ENCODE assay signal across 20 cellular contexts in the genomic region with DNA sequence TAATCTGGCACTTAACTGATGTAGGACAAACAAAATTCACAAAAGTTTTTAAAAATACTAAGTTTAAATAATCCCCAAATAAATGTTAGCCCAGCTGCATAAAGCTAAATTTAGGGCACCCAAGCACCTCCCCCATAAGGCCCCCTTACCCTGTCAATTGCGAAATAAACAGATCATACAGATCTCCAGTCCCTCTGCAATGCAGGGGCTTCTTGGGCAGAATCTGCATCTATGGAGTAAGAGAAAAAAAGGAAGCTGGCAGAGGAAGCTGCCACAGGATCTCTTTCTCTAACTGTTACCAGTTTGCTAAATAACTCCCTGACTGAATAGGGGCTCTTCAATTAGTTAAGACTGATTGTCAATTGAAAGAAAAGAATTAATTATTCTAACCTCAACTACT.
DNase-seq lines count a peak whose midpoint lies in the region; ATAC-seq and TF ChIP-seq lines count a peak whose summit lies in the region.
"Had no signal": no experiment of that assay in that cellular context is flagged by ENCODE, and none has a peak within 500 bp of the region (broad histone marks: within the 10 kb centered on the region; RNA-seq: fewer than 3 reads in every experiment).

No MANE protein-coding gene starts in this region.

- no peak overlapping the region for H3K4me3 ChIP-seq in suprapubic skin
- H3K4me3 ChIP-seq: ascending aorta, esophagus muscularis mucosa, GM12878, lower lobe of right lung had no signal

- WGBS in suprapubic skin, result 96% methylated on average over 1 of the region's 1 CpG

- H3K4me1 ChIP-seq in suprapubic skin, result no peaks in the 10 kb centered on the region
- H3K4me1 ChIP-seq: ascending aorta, esophagus muscularis mucosa, lower lobe of right lung had no signal

- H3K36me3 ChIP-seq in suprapubic skin, result peaks cover 9% of the 10 kb centered on the region
- H3K36me3 ChIP-seq: ascending aorta had no signal

- no peaks in the 10 kb centered on the region for H3K27me3 ChIP-seq in suprapubic skin
- H3K27me3 ChIP-seq: ascending aorta, esophagus muscularis mucosa had no signal

- no peaks in the 10 kb centered on the region for H3K9me3 ChIP-seq in suprapubic skin
- H3K9me3 ChIP-seq: ascending aorta, esophagus muscularis mucosa had no signal

- no peak for TF ChIP-seq CTCF in suprapubic skin (IDR thresholded peaks at IDR 0.05)

- DNase-seq in CMK (ENCODE audit: low read depth) (peak; percentile 35), Kasumi-1 (lab: John Stamatoyannopoulos, UW) (peak; percentile 84 to 86), SKM-1 treated with dmso at 0.1 percent for 144 hours (lab: John Stamatoyannopoulos, UW; ENCODE audit: unreplicated experiment) (peak; percentile 92), midbrain (lab: John Stamatoyannopoulos, UW) (peak; percentile 1), suprapubic skin (ENCODE audit: low spot score in 2 of 2) (no peak)
- no peak for DNase-seq in activated T-helper 2 cell treated with anti-CD3 and anti-CD28 coated beads, Interferon-gamma antibody, Interleukin-2, Interleukin-4, amounts not matched to agents 10 μg/mL and 5 μg/mL and 100 μg/mL, durations not matched to agents 14 hours and 24 hours and 36 hours (ENCODE audit: low spot score)
- DNase-seq in activated CD4-positive, alpha-beta T cell treated with anti-CD3 and anti-CD28 coated beads, Interleukin-2, amount 10 ng/mL, durations not matched to agents 24 days and 14 days, result no peak
- DNase-seq: activated CD4-positive, CD25-positive, alpha-beta regulatory T cell treated with anti-CD3 and anti-CD28 coated beads, Interleukin-2, amount 50 U/mL, for 72 hours; activated gamma-delta T cell treated with Interleukin-2 at 50 U/mL for 16 hours; cerebellar nuclear complex; effector CD4-positive, alpha-beta T cell; lower lobe of right lung; NCI-H146; NK-92 treated with Interleukin-12 subunit alpha and Interleukin-12 subunit beta, amount 100 ng/mL, for 24 hours; Right ventricle myocardium superior; T-helper 2 cell had no signal

- no peak overlapping the region for H3K27ac ChIP-seq in suprapubic skin
- H3K27ac ChIP-seq: ascending aorta, esophagus muscularis mucosa, lower lobe of right lung had no signal

- H3K27me3 Mint-ChIP-seq in activated T-helper 2 cell treated with anti-CD3 and anti-CD28 coated beads, Interferon-gamma antibody, Interleukin-2, Interleukin-4, amounts not matched to agents 10 μg/mL and 5 μg/mL and 100 μg/mL, durations not matched to agents 14 hours and 24 hours and 36 hours (ENCODE audit: low read depth), result no peaks in the 10 kb centered on the region
- H3K27me3 Mint-ChIP-seq in activated CD4-positive, alpha-beta T cell treated with anti-CD3 and anti-CD28 coated beads, Interleukin-2, amount 10 ng/mL, durations not matched to agents 24 days and 14 days, result no peaks in the 10 kb centered on the region

- H3K4me3 Mint-ChIP-seq in activated T-helper 2 cell treated with anti-CD3 and anti-CD28 coated beads, Interferon-gamma antibody, Interleukin-2, Interleukin-4, amounts not matched to agents 10 μg/mL and 5 μg/mL and 100 μg/mL, durations not matched to agents 14 hours and 24 hours and 36 hours (ENCODE audit: low read depth), result no peak overlapping the region
- no peak overlapping the region for H3K4me3 Mint-ChIP-seq in activated CD4-positive, alpha-beta T cell treated with anti-CD3 and anti-CD28 coated beads, Interleukin-2, amount 10 ng/mL, durations not matched to agents 24 days and 14 days

- no peak for TF ChIP-seq EP300 in suprapubic skin (IDR thresholded peaks at IDR 0.05)

- H3K27ac Mint-ChIP-seq in activated T-helper 2 cell treated with anti-CD3 and anti-CD28 coated beads, Interferon-gamma antibody, Interleukin-2, Interleukin-4, amounts not matched to agents 10 μg/mL and 5 μg/mL and 100 μg/mL, durations not matched to agents 14 hours and 24 hours and 36 hours, result no peak overlapping the region
- no peak overlapping the region for H3K27ac Mint-ChIP-seq in activated CD4-positive, alpha-beta T cell treated with anti-CD3 and anti-CD28 coated beads, Interleukin-2, amount 10 ng/mL, durations not matched to agents 24 days and 14 days

- peaks cover 6% of the 10 kb centered on the region for H3K4me1 Mint-ChIP-seq in activated T-helper 2 cell treated with anti-CD3 and anti-CD28 coated beads, Interferon-gamma antibody, Interleukin-2, Interleukin-4, amounts not matched to agents 10 μg/mL and 5 μg/mL and 100 μg/mL, durations not matched to agents 14 hours and 24 hours and 36 hours (ENCODE audit: low read depth)
- H3K4me1 Mint-ChIP-seq in activated CD4-positive, alpha-beta T cell treated with anti-CD3 and anti-CD28 coated beads, Interleukin-2, amount 10 ng/mL, durations not matched to agents 24 days and 14 days, result no peaks in the 10 kb centered on the region

- H3K36me3 Mint-ChIP-seq in activated T-helper 2 cell treated with anti-CD3 and anti-CD28 coated beads, Interferon-gamma antibody, Interleukin-2, Interleukin-4, amounts not matched to agents 10 μg/mL and 5 μg/mL and 100 μg/mL, durations not matched to agents 14 hours and 24 hours and 36 hours (ENCODE audit: low read depth), result peaks cover 29% of the 10 kb centered on the region
- H3K36me3 Mint-ChIP-seq in activated CD4-positive, alpha-beta T cell treated with anti-CD3 and anti-CD28 coated beads, Interleukin-2, amount 10 ng/mL, durations not matched to agents 24 days and 14 days (ENCODE audit: low read depth), result peaks cover 30% of the 10 kb centered on the region

- ATAC-seq in HG03442 (IDR thresholded peaks at IDR 0.05; ENCODE audit: unreplicated experiment), result no peak
- ATAC-seq: GM12878, lower lobe of right lung had no signal

- intact Hi-C loops in activated T-helper 2 cell treated with anti-CD3 and anti-CD28 coated beads, Interferon-gamma antibody, Interleukin-2, Interleukin-4, amounts not matched to agents 10 μg/mL and 5 μg/mL and 100 μg/mL, durations not matched to agents 14 hours and 24 hours and 36 hours (cut with micrococcal nuclease), result no loop called here
- intact Hi-C loops in activated CD4-positive, alpha-beta T cell treated with anti-CD3 and anti-CD28 coated beads, Interleukin-2, amount 10 ng/mL, durations not matched to agents 24 days and 14 days (cut with micrococcal nuclease), result no loop called here

- H3K9me3 Mint-ChIP-seq in activated T-helper 2 cell treated with anti-CD3 and anti-CD28 coated beads, Interferon-gamma antibody, Interleukin-2, Interleukin-4, amounts not matched to agents 10 μg/mL and 5 μg/mL and 100 μg/mL, durations not matched to agents 14 hours and 24 hours and 36 hours, result peaks cover 7% of the 10 kb centered on the region
- peaks cover 6% of the 10 kb centered on the region for H3K9me3 Mint-ChIP-seq in activated CD4-positive, alpha-beta T cell treated with anti-CD3 and anti-CD28 coated beads, Interleukin-2, amount 10 ng/mL, durations not matched to agents 24 days and 14 days

- no peak for TF ChIP-seq POLR2A in suprapubic skin (IDR thresholded peaks at IDR 0.05)

Comparison
In these comparisons a context has a peak if more than half of its experiments do, and no peak if none do; other contexts are left out.
1. DNase-seq: peak in CMK (single experiment), Kasumi-1 (2 of 2), SKM-1 treated with dmso at 0.1 percent for 144 hours (single experiment) and midbrain (single experiment); none in suprapubic skin (0 of 2), activated T-helper 2 cell treated with anti-CD3 and anti-CD28 coated beads, Interferon-gamma antibody, Interleukin-2, Interleukin-4, amounts not matched to agents 10 μg/mL and 5 μg/mL and 100 μg/mL, durations not matched to agents 14 hours and 24 hours and 36 hours (single experiment) and activated CD4-positive, alpha-beta T cell treated with anti-CD3 and anti-CD28 coated beads, Interleukin-2, amount 10 ng/mL, durations not matched to agents 24 days and 14 days (single experiment).